In genomic region chr11:78574386-78575381, GRCh38 we compare ENCODE assay signal across 1 cellular context.
A peak's percentile ranks its signal among the peaks of the same experiment; 100 is the strongest.
TF ChIP-seq lines count a peak whose summit lies in the region.

Gene NARS2, minus strand, starts transcription at chr11:78574864. Its CDS starts 376 bp downstream, at chr11:78574488.

TF ChIP-seq in K562, 482 proteins besides CTCF, POLR2A, EP300 and RAD21 (continued from another document and continues in another):
- TF ChIP-seq ZNF253 (CRISPR knock-in tag; conservative IDR thresholded peaks at IDR 0.05) (no peak), CHD7 (IDR thresholded peaks at IDR 0.05; ENCODE audit: low read depth, low read length) (no peak), TCFL5 (CRISPR knock-in tag; conservative IDR thresholded peaks at IDR 0.05) (no peak), FOXK2 (conservative IDR thresholded peaks at IDR 0.05 in 1 of 2, IDR thresholded peaks at IDR 0.05 in 1 of 2; ENCODE audit: low read depth in 2 of 2) (peak; percentile 93), U2AF1 (optimal IDR thresholded peaks at IDR 0.05; ENCODE audit: low read depth, low read length) (no peak), CXXC5 (CRISPR knock-in tag; IDR thresholded peaks at IDR 0.05) (peak; percentile 85), KDM4B (IDR thresholded peaks at IDR 0.05; ENCODE audit: borderline replicate concordance in 2 of 2, low read depth in 1 of 2) (no peak), FOXK1 (CRISPR knock-in tag; IDR thresholded peaks at IDR 0.05; ENCODE audit: borderline replicate concordance) (0 out of 2 replicates have a peak, but pooled peaks have one; percentile 25), ZNF740 (CRISPR knock-in tag; IDR thresholded peaks at IDR 0.05) (no peak), ZNF740 (tag; IDR thresholded peaks at IDR 0.05) (no peak), ZNF274 (IDR thresholded peaks at IDR 0.05; ENCODE audit: borderline replicate concordance, low read depth, low read length) (no peak), ARID1B (IDR thresholded peaks at IDR 0.05) (no peak), ZNF224 (CRISPR knock-in tag; IDR thresholded peaks at IDR 0.05) (no peak), TFAP4 (CRISPR knock-in tag; IDR thresholded peaks at IDR 0.05; ENCODE audit: borderline replicate concordance) (peak; percentile 94), WHSC1 (IDR thresholded peaks at IDR 0.05; ENCODE audit: low read length) (no peak), ZNF655 (CRISPR knock-in tag; IDR thresholded peaks at IDR 0.05) (no peak), ZNF407 (IDR thresholded peaks at IDR 0.05; ENCODE audit: low read depth) (no peak)
